15 cellular contexts compared by ENCODE assay signal in the genomic region with DNA sequence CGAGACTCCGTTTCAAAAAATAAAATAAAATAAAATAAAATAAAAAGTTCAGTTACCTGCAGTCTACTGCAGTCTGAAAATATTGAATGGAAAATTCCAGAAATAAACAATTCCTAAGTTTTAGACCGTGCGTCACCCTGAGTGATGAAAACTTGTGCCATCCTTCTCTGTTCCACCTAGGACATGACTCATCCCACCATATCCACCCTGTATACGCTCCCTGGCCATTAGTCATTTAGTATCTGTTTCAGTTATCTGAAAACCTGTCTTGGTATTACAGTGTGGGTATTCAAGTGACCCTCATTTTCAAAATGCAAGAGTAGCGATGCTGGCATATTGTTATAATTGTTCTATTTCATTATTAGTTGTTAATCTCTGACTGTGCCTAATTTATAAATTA.
A peak's percentile ranks its signal among the peaks of the same experiment; 100 is the strongest.
DNase-seq lines count a peak whose midpoint lies in the region; ATAC-seq lines count a peak whose summit lies in the region.
"Had no signal": no experiment of that assay in that cellular context is flagged by ENCODE, and none has a peak within 500 bp of the region (broad histone marks: within the 10 kb centered on the region; RNA-seq: fewer than 3 reads in every experiment).

No MANE protein-coding gene starts in this region.

- ATAC-seq in HG03280 (IDR thresholded peaks at IDR 0.05; ENCODE audit: unreplicated experiment): no peak
- ATAC-seq: lower lobe of right lung had no signal

- peak; percentile 48 for DNase-seq in GM03348 (ENCODE audit: low spot score)
- DNase-seq in LoVo (ENCODE audit: low spot score): peak; percentile 24
- DNase-seq in astrocyte of the hippocampus (ENCODE audit: low read depth, low spot score): peak; percentile 51
- DNase-seq in kidney tubule cell (ENCODE audit: low spot score): peak; percentile 54
- no peak for DNase-seq in NCI-H69 (lab: John Stamatoyannopoulos, UW)
- no peak for DNase-seq in HK-2 (ENCODE audit: unreplicated experiment)
- no peak for DNase-seq in head of caudate nucleus
- DNase-seq: activated CD4-positive, alpha-beta T cell treated with anti-CD3 and anti-CD28 coated beads, Interleukin-2, amount 50 U/mL, for 48 hours; activated naive CD4-positive, alpha-beta T cell treated with Interleukin-2 at 50 U/mL for 16 hours; CD4-positive, alpha-beta T cell; lower lobe of right lung; NCI-H1417; NCI-H510A treated with DMSO at 0.1 percent for 48 hours; RPMI8226 had no signal

- intact Hi-C loops in head of caudate nucleus (cut with DNase I): no loop called here

Comparison
In these comparisons a context has a peak if more than half of its experiments do, and no peak if none do; other contexts are left out.
1. DNase-seq: peak in GM03348 (single experiment), LoVo (single experiment), astrocyte of the hippocampus (single experiment) and kidney tubule cell (single experiment); none in NCI-H69 (single experiment), HK-2 (single experiment) and head of caudate nucleus (0 of 42).